In the genomic region with DNA sequence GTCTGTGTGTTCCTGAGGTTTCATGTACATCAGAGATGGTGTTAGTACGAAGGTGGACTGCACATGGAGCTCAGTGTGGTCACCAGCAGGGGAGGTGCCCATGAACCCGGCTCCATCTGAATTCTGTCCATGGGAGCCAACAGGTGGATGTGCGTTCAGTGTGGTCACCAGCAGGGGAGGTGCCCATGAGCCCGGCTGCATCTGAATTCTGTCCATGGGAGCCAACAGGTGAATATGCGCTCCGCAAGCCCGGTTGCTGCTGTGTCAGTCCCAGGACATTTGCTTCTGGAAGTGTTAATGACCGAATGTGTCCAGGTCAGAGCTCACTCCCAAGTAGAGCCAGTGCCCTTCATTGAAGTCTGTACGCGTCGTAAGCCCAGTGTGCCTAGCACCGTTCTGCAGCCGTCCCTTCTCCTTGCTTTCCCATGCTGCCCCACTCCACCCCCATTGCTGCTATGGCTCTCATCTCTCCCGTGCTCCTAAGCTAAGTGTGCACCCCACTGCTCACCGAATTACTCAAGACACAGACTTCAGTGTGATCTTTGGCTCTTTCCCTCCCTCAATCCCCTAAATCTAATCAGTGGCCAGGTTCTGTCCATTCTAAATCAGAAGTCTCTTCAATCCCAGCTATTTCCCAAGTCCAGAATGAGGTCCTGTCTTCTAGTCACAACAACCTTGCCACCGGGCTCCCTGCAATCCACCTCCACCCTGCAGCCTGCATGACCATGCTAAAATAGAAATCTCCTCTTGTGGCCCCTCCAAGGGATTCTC, we compare ENCODE assay signal across 17 cellular contexts.
DNase-seq lines count a peak whose midpoint lies in the region; ATAC-seq and TF ChIP-seq lines count a peak whose summit lies in the region.
"Had no signal": no experiment of that assay in that cellular context is flagged by ENCODE, and none has a peak within 500 bp of the region (broad histone marks: within the 10 kb centered on the region; RNA-seq: fewer than 3 reads in every experiment).

No MANE protein-coding gene starts in this region.

- TF ChIP-seq CTCF in lower lobe of right lung (IDR thresholded peaks at IDR 0.05), result no peak

- H3K4me3 ChIP-seq in lower lobe of right lung, result no peak overlapping the region
- H3K4me3 ChIP-seq: A549, GM23338 had no signal

- no peaks in the 10 kb centered on the region for H3K27me3 ChIP-seq in lower lobe of right lung (ENCODE audit: low read depth)

- intact Hi-C loops in lower lobe of right lung (cut with DNase I), result no loop called here

- ATAC-seq in stimulated activated naive CD8-positive, alpha-beta T cell treated with anti-CD3 and anti-CD28 coated beads, Interleukin-15, Interleukin-2, amounts not matched to agents 100 U/mL and 50 U/mL, for 24 hours, result peak; percentile 11
- no peak for ATAC-seq in lower lobe of right lung
- ATAC-seq: A549, GM23338, HCT116 had no signal

- DNase-seq in activated CD8-positive, alpha-beta memory T cell treated with anti-CD3 and anti-CD28 coated beads for 24 hours, result peak; percentile 42
- DNase-seq in activated CD8-positive, alpha-beta memory T cell treated with anti-CD3 and anti-CD28 coated beads, Interleukin-2, amount 50 U/mL, for 4 hours, result no peak
- DNase-seq in islet precursor cell, result peak; percentile 20
- no peak for DNase-seq in stimulated activated naive CD8-positive, alpha-beta T cell treated with anti-CD3 and anti-CD28 coated beads, Interleukin-15, Interleukin-2, amounts not matched to agents 100 U/mL and 50 U/mL, for 24 hours
- no peak for DNase-seq in lower lobe of right lung
- no peak for DNase-seq in erythroblast (lab: John Stamatoyannopoulos, UW)
- DNase-seq in OCI-M1 (lab: John Stamatoyannopoulos, UW), result no peak
- DNase-seq: AML-193; Caco-2; CD4-positive, alpha-beta T cell; H7; IMR-90 had no signal

- TF ChIP-seq POLR2A in erythroblast (IDR thresholded peaks at IDR 0.05; ENCODE audit: low read length), result no peak

- H3K36me3 ChIP-seq in lower lobe of right lung, result no peaks in the 10 kb centered on the region

- H3K27ac ChIP-seq in lower lobe of right lung, result no peak overlapping the region
- H3K27ac ChIP-seq: 22Rv1, A549, C4-2B had no signal

- H3K4me1 ChIP-seq in lower lobe of right lung, result no peaks in the 10 kb centered on the region
- H3K4me1 ChIP-seq: A549, Caco-2 had no signal

- H3K9me3 ChIP-seq in lower lobe of right lung, result no peaks in the 10 kb centered on the region
- H3K9me3 ChIP-seq: A549, Caco-2 had no signal

Comparison
In these comparisons a context has a peak if more than half of its experiments do, and no peak if none do; other contexts are left out.
1. DNase-seq: peak in activated CD8-positive, alpha-beta memory T cell treated with anti-CD3 and anti-CD28 coated beads for 24 hours (single experiment) and islet precursor cell (single experiment); none in activated CD8-positive, alpha-beta memory T cell treated with anti-CD3 and anti-CD28 coated beads, Interleukin-2, amount 50 U/mL, for 4 hours (single experiment), stimulated activated naive CD8-positive, alpha-beta T cell treated with anti-CD3 and anti-CD28 coated beads, Interleukin-15, Interleukin-2, amounts not matched to agents 100 U/mL and 50 U/mL, for 24 hours (single experiment), lower lobe of right lung (single experiment), erythroblast (0 of 2) and OCI-M1 (single experiment).